17 cellular contexts compared by ENCODE assay signal in genomic region chr14:36880276-36880675, GRCh38.
"Had no signal": no experiment of that assay in that cellular context is flagged by ENCODE, and none has a peak within 500 bp of the region (broad histone marks: within the 10 kb centered on the region; RNA-seq: fewer than 3 reads in every experiment).

No MANE protein-coding gene starts in this region.

- DNase-seq: cortex of kidney; effector memory CD8-positive, alpha-beta T cell; left ventricle myocardium superior; lower lobe of right lung; natural killer cell; occipital lobe; ovary; posterior cingulate gyrus; psoas muscle; right cardiac atrium; sigmoid colon; stimulated activated CD4-positive, alpha-beta T cell treated with anti-CD3 and anti-CD28 coated beads, Interleukin-2, amount 100 ng/mL, for 24 hours; stimulated activated CD4-positive, alpha-beta T cell treated with anti-CD3 and anti-CD28 coated beads, Interleukin-4, amount 100 ng/mL, for 24 hours; stimulated activated naive CD4-positive, alpha-beta T cell treated with Interleukin-2 at 50 U/mL for 16 hours; stomach; tibial artery had no signal

- H3K27me3 ChIP-seq: ovary, sigmoid colon, stomach, tibial artery had no signal

- H3K4me3 ChIP-seq: lower lobe of right lung, ovary, psoas muscle, sigmoid colon, stomach, tibial artery had no signal

- H3K36me3 ChIP-seq: lower lobe of right lung, ovary, sigmoid colon, stomach, tibial artery had no signal

- H3K4me1 ChIP-seq: lower lobe of right lung, psoas muscle, sigmoid colon, stomach, tibial artery had no signal

- H3K9me3 ChIP-seq: lower lobe of right lung, ovary, psoas muscle had no signal

- ATAC-seq: effector memory CD8-positive, alpha-beta T cell; left ventricle myocardium superior; lower lobe of right lung; natural killer cell; psoas muscle; right cardiac atrium; stimulated activated effector memory CD8-positive, alpha-beta T cell treated with anti-CD3 and anti-CD28 coated beads, Interleukin-12 subunit alpha, Interleukin-12 subunit beta, amount 100 ng/mL, for 72 hours had no signal

- H3K27ac ChIP-seq: lower lobe of right lung, ovary, psoas muscle, sigmoid colon, stomach, tibial artery had no signal
